Comparison of ENCODE assay signal across 19 cellular contexts in genomic region chr16:84255050-84255810, GRCh38. TPM values are rescaled to one million over a fixed set of nuclear protein-coding genes. Genes with fewer than 3 reads are reported as not detected.
A peak's percentile ranks its signal among the peaks of the same experiment; 100 is the strongest.
DNase-seq lines count a peak whose midpoint lies in the region; ATAC-seq and TF ChIP-seq lines count a peak whose summit lies in the region.
"Had no signal": no experiment of that assay in that cellular context is flagged by ENCODE, and none has a peak within 500 bp of the region (broad histone marks: within the 10 kb centered on the region; RNA-seq: fewer than 3 reads in every experiment).

No MANE protein-coding gene starts in this region.

- in situ Hi-C loops in SK-MEL-5 (cut with HindIII; ENCODE audit: low pct_unique_long_range_greater_than_20kb, low sequenced_read_pairs): no loop called here

- H3K9me2 ChIP-seq in MM.1S (replicated peaks; ENCODE audit: insufficient read depth, low read length): no peaks in the 10 kb centered on the region

- peaks cover 23% of the 10 kb centered on the region for H3K27me3 ChIP-seq in MM.1S (replicated peaks; ENCODE audit: insufficient read depth, low read length)

- H2AFZ ChIP-seq in MM.1S (ENCODE audit: low read length): no peak overlapping the region

- H3K4me3 ChIP-seq in MM.1S (ENCODE audit: low read length): no peak overlapping the region
- H3K4me3 ChIP-seq: A549 had no signal

- H3K4me1 ChIP-seq in MM.1S (ENCODE audit: low read length): no peaks in the 10 kb centered on the region
- H3K4me1 ChIP-seq: A549, Caco-2 had no signal

- no peaks in the 10 kb centered on the region for H3K79me2 ChIP-seq in MM.1S (ENCODE audit: low read length)

- H3K4me2 ChIP-seq in MM.1S (ENCODE audit: low read depth, low read length): no peak overlapping the region
- H3K4me2 ChIP-seq: A549 had no signal

- no peak for TF ChIP-seq CTCF in MM.1S (IDR thresholded peaks at IDR 0.05; ENCODE audit: low read length)

- H3K27ac ChIP-seq in MM.1S (ENCODE audit: low read length): no peak overlapping the region
- H3K27ac ChIP-seq: 22Rv1, A549 had no signal

- ATAC-seq in activated naive CD4-positive, alpha-beta T cell treated with anti-CD3 and anti-CD28 coated beads, Interleukin-2, amount 50 U/mL, for 72 hours: no peak
- no peak for ATAC-seq in HG02571 (IDR thresholded peaks at IDR 0.05; ENCODE audit: unreplicated experiment)
- ATAC-seq: A549, HCT116 had no signal

- H3K27ac Mint-ChIP-seq in activated naive CD4-positive, alpha-beta T cell treated with anti-CD3 and anti-CD28 coated beads, Interleukin-2, amount 50 U/mL, for 72 hours: no peak overlapping the region
- H3K27ac Mint-ChIP-seq: CD4-positive, CD25-positive, alpha-beta regulatory T cell; CD8-positive, alpha-beta memory T cell; HFFc6 had no signal

- DNase-seq in NCI-H2107 treated with DMSO at 0.1 percent for 48 hours (lab: John Stamatoyannopoulos, UW; ENCODE audit: unreplicated experiment): peak; percentile 73
- DNase-seq in NCI-H2107 (lab: John Stamatoyannopoulos, UW): no peak
- DNase-seq in COLO829 (ENCODE audit: low spot score): peak; percentile 79
- DNase-seq in SK-MEL-5 (ENCODE audit: low read depth, low spot score): peak; percentile 87
- no peak for DNase-seq in activated naive CD4-positive, alpha-beta T cell treated with anti-CD3 and anti-CD28 coated beads, Interleukin-2, amount 50 U/mL, for 72 hours (ENCODE audit: low spot score in 2 of 2)
- DNase-seq in MM.1S: no peak
- DNase-seq: AML-193; C1 segment of cervical spinal cord; Caco-2; CD4-positive, CD25-positive, alpha-beta regulatory T cell; CD8-positive, alpha-beta memory T cell; GOT3; H7; HFFc6; KG1 had no signal

- no peak overlapping the region for H3K9ac ChIP-seq in MM.1S (ENCODE audit: low read length)

- H3K36me3 Mint-ChIP-seq in activated naive CD4-positive, alpha-beta T cell treated with anti-CD3 and anti-CD28 coated beads, Interleukin-2, amount 50 U/mL, for 72 hours: no peaks in the 10 kb centered on the region
- H3K36me3 Mint-ChIP-seq: CD4-positive, CD25-positive, alpha-beta regulatory T cell had no signal

- H3F3A ChIP-seq in MM.1S (ENCODE audit: insufficient read depth, low read length): no peaks in the 10 kb centered on the region

- H3K36me3 ChIP-seq in MM.1S (replicated peaks; ENCODE audit: insufficient read depth, low read length): no peaks in the 10 kb centered on the region

- no peaks in the 10 kb centered on the region for H3K9me3 ChIP-seq in MM.1S (replicated peaks; ENCODE audit: insufficient read depth, low read length)

- peaks cover 4 to 5% of the 10 kb centered on the region in 2 donors for H3K9me3 Mint-ChIP-seq in activated naive CD4-positive, alpha-beta T cell treated with anti-CD3 and anti-CD28 coated beads, Interleukin-2, amount 50 U/mL, for 72 hours
- H3K9me3 Mint-ChIP-seq: HFFc6 had no signal

- no peaks in the 10 kb centered on the region for H4K20me1 ChIP-seq in MM.1S (ENCODE audit: insufficient read depth, low read length)

RNA-seq across cellular contexts. Expression of gene KCNG4, which starts 15.4 kb away (rescaled TPM):
- total RNA-seq in SK-MEL-5 (2014; rRNA removed; shearing (Covaris generic)): 3.3 and 3.5 TPM in 2 replicates
- polyA plus RNA-seq in SK-MEL-5 (2015; cell fraction: cytosol; rRNA removed): 2.5 and 2.8 TPM in 2 replicates
- polyA plus RNA-seq in SK-MEL-5 (2015; cell fraction: nucleus; rRNA removed): 2.4 and 3.4 TPM in 2 replicates
- total RNA-seq in activated naive CD4-positive, alpha-beta T cell treated with anti-CD3 and anti-CD28 coated beads, Interleukin-2, amount 50 U/mL, for 72 hours: not detected
- total RNA-seq: Caco-2; CD4-positive, CD25-positive, alpha-beta regulatory T cell; CD8-positive, alpha-beta memory T cell; H7; HFFc6 had no signal
- polyA plus RNA-seq: A549; CD4-positive, CD25-positive, alpha-beta regulatory T cell; CD8-positive, alpha-beta memory T cell had no signal

RNA-seq across cellular contexts. Expression of gene WFDC1, which starts 39.4 kb away (rescaled TPM):
- total RNA-seq in SK-MEL-5 (2014; rRNA removed; shearing (Covaris generic)): 714 and 808 TPM in 2 replicates
- 595 and 741 TPM in 2 replicates for polyA plus RNA-seq in SK-MEL-5 (2015; cell fraction: cytosol; rRNA removed)
- 130 and 139 TPM in 2 replicates for polyA plus RNA-seq in SK-MEL-5 (2015; cell fraction: nucleus; rRNA removed)
- not detected for total RNA-seq in activated naive CD4-positive, alpha-beta T cell treated with anti-CD3 and anti-CD28 coated beads, Interleukin-2, amount 50 U/mL, for 72 hours
- total RNA-seq: Caco-2; CD4-positive, CD25-positive, alpha-beta regulatory T cell; CD8-positive, alpha-beta memory T cell had no signal
- polyA plus RNA-seq: A549; CD4-positive, CD25-positive, alpha-beta regulatory T cell; CD8-positive, alpha-beta memory T cell had no signal

Comparison
In these comparisons a context has a peak if more than half of its experiments do, and no peak if none do; other contexts are left out.
1. DNase-seq: peak in NCI-H2107 treated with DMSO at 0.1 percent for 48 hours (single experiment), COLO829 (single experiment) and SK-MEL-5 (single experiment); none in NCI-H2107 (single experiment), activated naive CD4-positive, alpha-beta T cell treated with anti-CD3 and anti-CD28 coated beads, Interleukin-2, amount 50 U/mL, for 72 hours (0 of 2) and MM.1S (single experiment).
2. RNA of gene WFDC1, which starts 39.4 kb away (total RNA-seq): 714 to 808 TPM in SK-MEL-5; not detected in activated naive CD4-positive, alpha-beta T cell treated with anti-CD3 and anti-CD28 coated beads, Interleukin-2, amount 50 U/mL, for 72 hours; every median in the first group is over 100 times any median in the second.